8 cellular contexts compared by ENCODE assay signal in the genomic region with DNA sequence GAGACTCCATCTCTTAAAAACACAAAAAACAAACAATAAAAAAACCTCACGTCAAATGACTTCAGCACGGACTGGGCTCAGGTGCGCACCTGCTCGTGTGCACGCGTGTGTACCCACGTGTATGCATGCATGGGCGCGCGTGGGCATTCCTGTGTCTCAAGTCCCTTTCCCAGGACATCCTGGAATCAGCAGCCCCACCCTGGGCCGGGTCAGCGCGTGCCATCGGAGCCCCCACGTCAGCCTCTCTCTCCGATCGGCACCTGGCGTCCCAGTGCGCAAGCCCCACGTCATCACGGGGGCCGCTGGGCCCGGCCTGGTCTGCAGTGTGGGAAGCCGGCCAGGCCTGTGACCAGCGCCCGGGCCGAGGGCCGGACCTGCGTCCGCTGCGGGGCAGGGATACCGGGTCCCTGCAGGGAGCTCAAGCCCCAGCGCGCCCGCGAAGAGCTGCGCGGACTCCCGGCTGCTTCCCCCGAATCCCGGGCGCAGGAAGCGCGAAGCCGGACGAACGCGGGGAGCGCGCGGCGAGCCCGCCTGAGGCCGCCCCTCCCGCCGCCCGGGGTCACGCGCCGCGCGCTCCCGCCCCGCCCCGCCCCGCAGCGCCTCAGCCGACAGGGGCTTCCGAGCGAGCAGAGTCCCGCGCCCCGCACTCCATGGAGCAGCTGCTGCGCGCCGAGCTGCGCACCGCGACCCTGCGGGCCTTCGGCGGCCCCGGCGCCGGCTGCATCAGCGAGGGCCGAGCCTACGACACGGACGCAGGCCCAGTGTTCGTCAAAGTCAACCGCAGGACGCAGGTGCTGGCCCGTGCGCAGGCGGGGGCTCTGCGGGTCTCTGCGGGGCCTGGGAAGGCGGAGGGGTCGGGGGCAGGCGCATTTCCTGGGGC.
A peak's percentile ranks its signal among the peaks of the same experiment; 100 is the strongest.
DNase-seq lines count a peak whose midpoint lies in the region; ATAC-seq, FAIRE-seq and TF ChIP-seq lines count a peak whose summit lies in the region.

Gene FN3K (plus strand): TSS at position 629 of the 880 bp plus-strand sequence. CDS start 22 bp downstream, at position 651.

- peak within 1 kb of the TSS; percentile 43 for H3K4me3 Mint-ChIP-seq in memory B cell

- peak within 1 kb of the TSS; percentile 43 for H3K4me3 ChIP-seq in epithelial cell of esophagus (ENCODE audit: low read length)
- H3K4me3 ChIP-seq in subcutaneous abdominal adipose tissue (ENCODE audit: low read depth in 1 of 5, low read length in 5 of 5): peak within 1 kb of the TSS; percentile 72 to 91 (median 75)

- no peak within 1 kb of the TSS for H3K27ac ChIP-seq in subcutaneous abdominal adipose tissue (ENCODE audit: low read depth, low read length)

- peaks cover 0 to 30% (median 17%) of the 10 kb centered on the region in 5 donors for H3K4me1 ChIP-seq in subcutaneous abdominal adipose tissue (ENCODE audit: control insufficient read depth in 5 of 5, insufficient read depth in 5 of 5, low read length in 5 of 5)

- no peak for FAIRE-seq in D721Med (lab: Jason Lieb, UNC)

- peak; percentile 61 for DNase-seq in D721Med (ENCODE audit: insufficient read length, low spot score)
- peak; percentile 39 for DNase-seq in NCI-H1092 (lab: John Stamatoyannopoulos, UW)
- DNase-seq in activated CD8-positive, alpha-beta memory T cell treated with anti-CD3 and anti-CD28 coated beads for 24 hours: peak; percentile 68
- DNase-seq in epithelial cell of esophagus (ENCODE audit: low read depth): peak; percentile 44
- no peak for DNase-seq in memory B cell (ENCODE audit: low spot score in 2 of 2)

- peaks cover 24% of the 10 kb centered on the region for H3K36me3 Mint-ChIP-seq in memory B cell

- peaks cover 0 to 10% (median 8%) of the 10 kb centered on the region in 5 donors for H3K36me3 ChIP-seq in subcutaneous abdominal adipose tissue (ENCODE audit: control insufficient read depth in 5 of 5, insufficient read depth in 5 of 5, low read length in 5 of 5)

- ATAC-seq in memory B cell (ENCODE audit: low read depth) (peak; percentile 60), GM18517 (IDR thresholded peaks at IDR 0.05; ENCODE audit: unreplicated experiment) (no peak), GM18505 (IDR thresholded peaks at IDR 0.05; ENCODE audit: unreplicated experiment) (no peak)

- H3K27me3 Mint-ChIP-seq in memory B cell: no peaks in the 10 kb centered on the region

- H3K4me1 Mint-ChIP-seq in memory B cell: no peaks in the 10 kb centered on the region

- H3K9me3 ChIP-seq in subcutaneous abdominal adipose tissue (ENCODE audit: control insufficient read depth in 5 of 5, low read length in 5 of 5): peaks cover 0 to 6% (median 2%) of the 10 kb centered on the region in 5 donors

- TF ChIP-seq CTCF in D721Med (IDR thresholded peaks at IDR 0.05; ENCODE audit: insufficient read depth, missing control alignments): no peak
- TF ChIP-seq CTCF in epithelial cell of esophagus (IDR thresholded peaks at IDR 0.05; ENCODE audit: insufficient read depth, low read depth, low read length, missing control alignments): no peak

- peaks cover 5% of the 10 kb centered on the region for H3K9me3 Mint-ChIP-seq in memory B cell

- TF ChIP-seq POLR2A in GM18505 (IDR thresholded peaks at IDR 0.05; ENCODE audit: borderline replicate concordance, extremely low read depth, insufficient read depth, insufficient read length): no peak

- no peak within 1 kb of the TSS for H3K27ac Mint-ChIP-seq in memory B cell

- H3K9ac ChIP-seq in subcutaneous abdominal adipose tissue (ENCODE audit: low read length in 5 of 5): peak within 1 kb of the TSS in 4 of 5 donors; percentile 66 to 77 (median 69)

- no peaks in the 10 kb centered on the region for H3K27me3 ChIP-seq in subcutaneous abdominal adipose tissue (ENCODE audit: control insufficient read depth in 5 of 5, insufficient read depth in 4 of 5, low read length in 5 of 5)

Comparison
In these comparisons a context has a peak if more than half of its experiments do, and no peak if none do; other contexts are left out.
1. DNase-seq: peak in D721Med (single experiment), NCI-H1092 (single experiment), activated CD8-positive, alpha-beta memory T cell treated with anti-CD3 and anti-CD28 coated beads for 24 hours (single experiment) and epithelial cell of esophagus (single experiment); none in memory B cell (0 of 2).